ENCODE assay signal across 12 cellular contexts in genomic region chr14:52266782-52267181, GRCh38. TPM values are rescaled to one million over a fixed set of nuclear protein-coding genes. Genes with fewer than 3 reads are reported as not detected.
DNase-seq lines count a peak whose midpoint lies in the region; ATAC-seq and TF ChIP-seq lines count a peak whose summit lies in the region.
"Had no signal": no experiment of that assay in that cellular context is flagged by ENCODE, and none has a peak within 500 bp of the region (broad histone marks: within the 10 kb centered on the region; RNA-seq: fewer than 3 reads in every experiment).

No MANE protein-coding gene starts in this region.

- WGBS in GM23248 (ENCODE audit: low coverage in 1 of 2, low lambda C conversion rate in 2 of 2, missing lambda C conversion rate in 2 of 2), 2 experiments = 62 to 63% methylated on average over 5 of the region's 5 CpGs

- no peaks in the 10 kb centered on the region for H3K79me2 ChIP-seq in GM23248 (ENCODE audit: insufficient read depth)

- H3K9ac ChIP-seq in GM23248 = no peak overlapping the region

- peaks cover 24% of the 10 kb centered on the region for H3K4me1 ChIP-seq in GM23248 (ENCODE audit: insufficient read depth)
- peaks cover 5 to 31% of the 10 kb centered on the region in 2 donors for H3K4me1 ChIP-seq in naive thymus-derived CD4-positive, alpha-beta T cell (ENCODE audit: control insufficient read depth in 2 of 2, insufficient read depth in 2 of 2, low read length in 2 of 2)

- peak overlapping the region; percentile 61 for H3K27ac ChIP-seq in GM23248
- no peak overlapping the region for H3K27ac ChIP-seq in naive thymus-derived CD4-positive, alpha-beta T cell (ENCODE audit: low read depth, low read length)
- H3K27ac ChIP-seq: HL-60 had no signal

- peaks cover 18% of the 10 kb centered on the region for H3K27me3 ChIP-seq in GM23248 (replicated peaks; ENCODE audit: insufficient read depth)
- no peaks in the 10 kb centered on the region for H3K27me3 ChIP-seq in naive thymus-derived CD4-positive, alpha-beta T cell (ENCODE audit: control insufficient read depth in 2 of 2, insufficient read depth in 2 of 2, low read length in 2 of 2)

- CTCF ChIA-PET in naive thymus-derived CD4-positive, alpha-beta T cell (lab: Charles Lee) = no interaction called here

- no peak overlapping the region for H2AFZ ChIP-seq in GM23248

- H3K9me3 Mint-ChIP-seq in brain = peaks cover 0 to 2% (median 0%) of the 10 kb centered on the region in 5 experiments
- peaks cover 0 to 3% (median 0%) of the 10 kb centered on the region in 11 donors for H3K9me3 Mint-ChIP-seq in naive thymus-derived CD4-positive, alpha-beta T cell

- intact Hi-C loops in naive thymus-derived CD4-positive, alpha-beta T cell (cut with micrococcal nuclease) = no loop called here

- H3K4me3 Mint-ChIP-seq in brain = peak overlapping the region in 3 of 5 experiments; percentile 14 to 83 (median 81)
- H3K4me3 Mint-ChIP-seq in naive thymus-derived CD4-positive, alpha-beta T cell = peak overlapping the region in 8 of 10 donors; percentile 4 to 94 (median 81)
- H3K4me3 Mint-ChIP-seq: CD4-positive, CD25-positive, alpha-beta regulatory T cell had no signal

- no peak for TF ChIP-seq CTCF in brain (conservative IDR thresholded peaks at IDR 0.05)

- no peaks in the 10 kb centered on the region for H4K20me1 ChIP-seq in GM23248 (ENCODE audit: insufficient read depth)

- peaks cover 11% of the 10 kb centered on the region for H3K4me1 Mint-ChIP-seq in brain
- peaks cover 12 to 46% (median 42%) of the 10 kb centered on the region in 7 donors for H3K4me1 Mint-ChIP-seq in naive thymus-derived CD4-positive, alpha-beta T cell

- H3K9me3 ChIP-seq in GM23248 (ENCODE audit: low read depth) = no peaks in the 10 kb centered on the region
- H3K9me3 ChIP-seq in naive thymus-derived CD4-positive, alpha-beta T cell (ENCODE audit: control insufficient read depth in 2 of 3, low read length in 3 of 3) = no peaks in the 10 kb centered on the region

- no peak for ATAC-seq in naive thymus-derived CD4-positive, alpha-beta T cell
- ATAC-seq in esophagus mucosa (no peak), GM21717 (IDR thresholded peaks at IDR 0.05; ENCODE audit: unreplicated experiment) (no peak)

- H3K27ac Mint-ChIP-seq in brain = no peak overlapping the region
- H3K27ac Mint-ChIP-seq in naive thymus-derived CD4-positive, alpha-beta T cell = no peak overlapping the region
- H3K27ac Mint-ChIP-seq: CD4-positive, CD25-positive, alpha-beta regulatory T cell had no signal

- peaks cover 15% of the 10 kb centered on the region for H3F3A ChIP-seq in GM23248 (ENCODE audit: insufficient read depth)

- H3K27me3 Mint-ChIP-seq in brain = peaks cover 73% of the 10 kb centered on the region
- peaks cover 36 to 66% (median 41%) of the 10 kb centered on the region in 5 donors for H3K27me3 Mint-ChIP-seq in naive thymus-derived CD4-positive, alpha-beta T cell

- no peaks in the 10 kb centered on the region for H3K9me2 ChIP-seq in GM23248 (ENCODE audit: insufficient read depth)

- peak overlapping the region; percentile 80 for H3K4me2 ChIP-seq in GM23248 (ENCODE audit: unreplicated experiment)

- H3K36me3 Mint-ChIP-seq in brain = no peaks in the 10 kb centered on the region
- peaks cover 0 to 28% (median 4%) of the 10 kb centered on the region in 5 donors for H3K36me3 Mint-ChIP-seq in naive thymus-derived CD4-positive, alpha-beta T cell
- H3K36me3 Mint-ChIP-seq: CD4-positive, CD25-positive, alpha-beta regulatory T cell had no signal

- in situ Hi-C loops in GM23248 (cut with MboI) = no loop called here

- DNase-seq in A172 (ENCODE audit: low spot score) (peak; percentile 6), GM23248 (peak; percentile 70), CD1c-positive myeloid dendritic cell (ENCODE audit: extremely low spot score) (no peak), NCI-H146 treated with DMSO at 0.1 percent for 48 hours (lab: John Stamatoyannopoulos, UW; ENCODE audit: unreplicated experiment) (no peak)
- DNase-seq in naive thymus-derived CD4-positive, alpha-beta T cell = no peak
- DNase-seq: NCI-H1436, NCI-H82 had no signal

- POLR2A ChIA-PET in naive thymus-derived CD4-positive, alpha-beta T cell (lab: Charles Lee) = no interaction called here

- H3K36me3 ChIP-seq in GM23248 (ENCODE audit: low read depth) = no peaks in the 10 kb centered on the region
- no peaks in the 10 kb centered on the region for H3K36me3 ChIP-seq in naive thymus-derived CD4-positive, alpha-beta T cell (ENCODE audit: control insufficient read depth in 2 of 3, insufficient read depth in 3 of 3, low read length in 3 of 3)

- no peak overlapping the region for H3K4me3 ChIP-seq in GM23248
- peak overlapping the region; percentile 36 for H3K4me3 ChIP-seq in naive thymus-derived CD4-positive, alpha-beta T cell (ENCODE audit: low read length)

RNA-seq across cellular contexts. Expression of gene PTGDR, which starts 0.7 kb away (rescaled TPM):
- not detected in 2 replicates for total RNA-seq in A172 (2014; rRNA removed; shearing (Covaris generic))
- total RNA-seq in GM23248 (2014; rRNA removed; shearing (Covaris generic)) = not detected in 2 replicates
- polyA plus RNA-seq in GM23248 (2016; fragmentation: Nextera tagmentation; extraction: Ambion mirVana) (0.09 and 0.18 TPM in 2 replicates), brain (ENCODE audit: insufficient read depth, low read depth, low replicate concordance) (0.19 TPM)
- 10 to 100 TPM in 1 of 5 experiments, 1 to 10 TPM in 1, under 1 TPM in 3; 0.22 to 12.4 (median 0.80) TPM for total RNA-seq in naive thymus-derived CD4-positive, alpha-beta T cell
- under 1 TPM; 0.10 to 0.35 TPM for polyA plus RNA-seq in naive thymus-derived CD4-positive, alpha-beta T cell
- not detected for total RNA-seq in esophagus mucosa

RNA-seq across cellular contexts. Expression of gene PTGER2, which starts 47.3 kb away (rescaled TPM):
- 0.12 TPM in 1 of 2 replicates, not detected in the other for total RNA-seq in A172 (2014; rRNA removed; shearing (Covaris generic))
- total RNA-seq in GM23248 (2014; rRNA removed; shearing (Covaris generic)) = 6.2 and 7.2 TPM in 2 replicates
- polyA plus RNA-seq in GM23248 (2016; fragmentation: Nextera tagmentation; extraction: Ambion mirVana) (9.1 TPM in 2 replicates), brain (ENCODE audit: insufficient read depth, low read depth, low replicate concordance) (not detected)
- 100 to 1,000 TPM in 1 of 5 experiments, 10 to 100 TPM in 2, 1 to 10 TPM in 2; 1.7 to 162 (median 15.2) TPM for total RNA-seq in naive thymus-derived CD4-positive, alpha-beta T cell
- 10 to 100 TPM; 23.4 to 67.7 TPM for polyA plus RNA-seq in naive thymus-derived CD4-positive, alpha-beta T cell
- 0.40 TPM for total RNA-seq in esophagus mucosa

Comparison
In these comparisons a context has a peak if more than half of its experiments do, and no peak if none do; other contexts are left out.
1. DNase-seq: peak in A172 (single experiment) and GM23248 (single experiment); none in naive thymus-derived CD4-positive, alpha-beta T cell (0 of 9), CD1c-positive myeloid dendritic cell (single experiment) and NCI-H146 treated with DMSO at 0.1 percent for 48 hours (single experiment).